ENCODE assay signal across 21 cellular contexts in the genomic region with DNA sequence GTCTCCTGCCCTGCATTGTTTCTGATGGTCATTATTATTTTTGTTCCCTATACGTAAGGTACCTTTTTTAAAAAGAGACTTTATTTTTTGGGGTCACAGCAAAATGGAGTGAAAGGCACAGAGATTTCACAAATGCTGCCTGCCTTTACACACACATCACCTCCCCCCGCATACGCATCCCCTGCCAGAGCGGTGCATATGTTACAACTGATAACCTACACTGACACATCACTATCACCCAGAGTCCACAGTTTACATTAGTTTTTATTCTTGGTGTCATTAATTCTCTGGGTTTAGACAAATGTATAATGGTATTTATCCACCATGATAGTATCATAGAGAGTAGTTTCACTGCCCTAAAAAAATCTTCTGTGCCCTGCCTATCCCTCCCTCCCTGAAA.
"Had no signal": no experiment of that assay in that cellular context is flagged by ENCODE, and none has a peak within 500 bp of the region (broad histone marks: within the 10 kb centered on the region; RNA-seq: fewer than 3 reads in every experiment).

No MANE protein-coding gene starts in this region.

- DNase-seq: endodermal cell; heart right ventricle; left cardiac atrium; left ventricle myocardium inferior; lower lobe of right lung; natural killer cell; posterior cingulate gyrus; sigmoid colon; stimulated activated CD4-positive, alpha-beta T cell treated with anti-CD3 and anti-CD28 coated beads, Interleukin-2, amount 100 ng/mL, for 24 hours; stimulated activated CD4-positive, alpha-beta T cell treated with anti-CD3 and anti-CD28 coated beads, Interleukin-4, amount 100 ng/mL, for 4 hours; stimulated activated naive B cell treated with anti-CD40 and anti-IgM and Interleukin-4, amounts not matched to agents 10 μg/mL and 1 μg/mL and 100 μg/mL, for 72 hours; stimulated activated naive CD8-positive, alpha-beta T cell treated with anti-CD3 and anti-CD28 coated beads, Interleukin-15, amount 100 ng/mL, for 72 hours; trophoblast cell had no signal

- H3K27me3 ChIP-seq: heart right ventricle, right atrium auricular region, sigmoid colon had no signal

- H3K4me3 Mint-ChIP-seq: dendritic cell treated with granulocyte-macrophage colony-stimulating factor and Interleukin-4, amounts not matched to agents 40 ng/mL and 50 ng/mL, for 4 days; endodermal cell; memory B cell; mesothelial cell of epicardium; natural killer cell; neural crest cell; stimulated activated naive B cell treated with anti-CD40 and anti-IgM and Interleukin-4, amounts not matched to agents 10 μg/mL and 1 μg/mL and 100 μg/mL, for 72 hours; stimulated activated naive CD8-positive, alpha-beta T cell treated with anti-CD3 and anti-CD28 coated beads, Interleukin-15, amount 100 ng/mL, for 72 hours had no signal

- H3K9me3 Mint-ChIP-seq: natural killer cell had no signal

- H3K4me1 ChIP-seq: lower lobe of right lung, sigmoid colon had no signal

- FAIRE-seq: endothelial cell of umbilical vein, keratinocyte had no signal

- H3K27me3 Mint-ChIP-seq: dendritic cell treated with granulocyte-macrophage colony-stimulating factor and Interleukin-4, amounts not matched to agents 40 ng/mL and 50 ng/mL, for 4 days; memory B cell; stimulated activated naive B cell treated with anti-CD40 and anti-IgM and Interleukin-4, amounts not matched to agents 10 μg/mL and 1 μg/mL and 100 μg/mL, for 72 hours; stimulated activated naive CD8-positive, alpha-beta T cell treated with anti-CD3 and anti-CD28 coated beads, Interleukin-15, amount 100 ng/mL, for 72 hours had no signal

- H3K9me3 ChIP-seq: lower lobe of right lung, right atrium auricular region, sigmoid colon had no signal

- H3K36me3 ChIP-seq: heart right ventricle, left ventricle myocardium inferior, lower lobe of right lung, right atrium auricular region, sigmoid colon had no signal

- H3K36me3 Mint-ChIP-seq: memory B cell; mesothelial cell of epicardium; natural killer cell; stimulated activated naive B cell treated with anti-CD40 and anti-IgM and Interleukin-4, amounts not matched to agents 10 μg/mL and 1 μg/mL and 100 μg/mL, for 72 hours had no signal

- H3K27ac ChIP-seq: heart right ventricle, left ventricle myocardium inferior, lower lobe of right lung, right atrium auricular region, sigmoid colon, skin epidermis had no signal

- H3K27ac Mint-ChIP-seq: dendritic cell treated with granulocyte-macrophage colony-stimulating factor and Interleukin-4, amounts not matched to agents 40 ng/mL and 50 ng/mL, for 4 days; endodermal cell; memory B cell; mesothelial cell of epicardium; natural killer cell; stimulated activated naive B cell treated with anti-CD40 and anti-IgM and Interleukin-4, amounts not matched to agents 10 μg/mL and 1 μg/mL and 100 μg/mL, for 72 hours had no signal

- H3K4me3 ChIP-seq: heart right ventricle, left ventricle myocardium inferior, lower lobe of right lung, right atrium auricular region, sigmoid colon, skin epidermis had no signal
